In genomic region chr19:15733895-15734294, GRCh38 we compare ENCODE assay signal across 12 cellular contexts. TPM values are rescaled to one million over a fixed set of nuclear protein-coding genes. Genes with fewer than 3 reads are reported as not detected.
"Had no signal": no experiment of that assay in that cellular context is flagged by ENCODE, and none has a peak within 500 bp of the region (broad histone marks: within the 10 kb centered on the region; RNA-seq: fewer than 3 reads in every experiment).

No MANE protein-coding gene starts in this region.

- H3K4me2 ChIP-seq: GM23338 had no signal

- H2AFZ ChIP-seq: GM23248, GM23338 had no signal

- H3K27ac ChIP-seq: GM23248 had no signal

- H3K36me3 ChIP-seq: HAP-1 had no signal

- ATAC-seq: GM23338, HCT116 had no signal

- DNase-seq: GM23248, GOT3, H7, H9, HCEC 1CT, HFFc6 had no signal

- H3K9me3 ChIP-seq: HAP-1 had no signal

- H3K9ac ChIP-seq: GM23248 had no signal

- H3K4me1 ChIP-seq: HAP-1 had no signal

- H3K4me3 ChIP-seq: GM23248, GM23338, HAP-1 had no signal

- FAIRE-seq: H1, H54 had no signal

RNA-seq across cellular contexts. Expression of gene OR10H3, which starts 3.9 kb away (rescaled TPM):
- total RNA-seq: GM23248, GM23338, H1, H4, H7, H9, HFFc6 had no signal
- polyA plus RNA-seq: GM23248, GM23338, H1 had no signal

RNA-seq across cellular contexts. Expression of gene OR10H2, which starts 6.1 kb away (rescaled TPM):
- total RNA-seq: GM23248, GM23338, H1, H4, H7, H9, HFFc6 had no signal
- polyA plus RNA-seq: GM23248, GM23338, H1 had no signal

RNA-seq across cellular contexts. Expression of gene OR10H5, which starts 53.6 kb away (rescaled TPM):
- total RNA-seq: GM23248, GM23338, H1, H4, H7, H9, HFFc6 had no signal
- polyA plus RNA-seq: GM23248, GM23338, H1 had no signal
